ENCODE assay signal across 13 cellular contexts in genomic region chr9:120845255-120845654, GRCh38. TPM values are rescaled to one million over a fixed set of nuclear protein-coding genes. Genes with fewer than 3 reads are reported as not detected.
DNase-seq lines count a peak whose midpoint lies in the region; ATAC-seq and TF ChIP-seq lines count a peak whose summit lies in the region.
"Had no signal": no experiment of that assay in that cellular context is flagged by ENCODE, and none has a peak within 500 bp of the region (broad histone marks: within the 10 kb centered on the region; RNA-seq: fewer than 3 reads in every experiment).

No MANE protein-coding gene starts in this region.

- H3F3A ChIP-seq in GM23248 (ENCODE audit: insufficient read depth): peaks cover 16% of the 10 kb centered on the region

- no peak for ATAC-seq in GM21381 (IDR thresholded peaks at IDR 0.05; ENCODE audit: unreplicated experiment)
- no peak for ATAC-seq in HG03045 (IDR thresholded peaks at IDR 0.05; ENCODE audit: unreplicated experiment)

- H3K4me3 Mint-ChIP-seq in activated naive CD8-positive, alpha-beta T cell treated with anti-CD3 and anti-CD28 coated beads for 36 hours: peak overlapping the region; percentile 93

- H3K27me3 Mint-ChIP-seq in activated naive CD8-positive, alpha-beta T cell treated with anti-CD3 and anti-CD28 coated beads for 36 hours: no peaks in the 10 kb centered on the region

- peaks cover 64% of the 10 kb centered on the region for H3K4me1 Mint-ChIP-seq in activated naive CD8-positive, alpha-beta T cell treated with anti-CD3 and anti-CD28 coated beads for 36 hours

- no peak for TF ChIP-seq POLR2A in adrenal gland (IDR thresholded peaks at IDR 0.05)

- TF ChIP-seq CTCF in adrenal gland (IDR thresholded peaks at IDR 0.05): no peak

- H3K4me1 ChIP-seq in GM23248 (ENCODE audit: insufficient read depth): peaks cover 8% of the 10 kb centered on the region; the same call in 1 of the 2 replicates
- peaks cover 8 to 17% of the 10 kb centered on the region in 2 donors for H3K4me1 ChIP-seq in adrenal gland (replicated peaks in 1 of 2)

- H3K9ac ChIP-seq in GM23248: no peak overlapping the region

- no peaks in the 10 kb centered on the region for H3K9me3 ChIP-seq in GM23248 (ENCODE audit: low read depth)
- no peaks in the 10 kb centered on the region for H3K9me3 ChIP-seq in adrenal gland (replicated peaks in 1 of 3)
- H3K9me3 ChIP-seq: suprapubic skin had no signal

- H3K4me2 ChIP-seq in GM23248 (ENCODE audit: unreplicated experiment): no peak overlapping the region

- no peaks in the 10 kb centered on the region for H3K9me2 ChIP-seq in GM23248 (ENCODE audit: insufficient read depth)

- peaks cover 5% of the 10 kb centered on the region for H3K9me3 Mint-ChIP-seq in activated naive CD8-positive, alpha-beta T cell treated with anti-CD3 and anti-CD28 coated beads for 36 hours

- H3K36me3 ChIP-seq in GM23248 (ENCODE audit: low read depth): no peaks in the 10 kb centered on the region
- no peaks in the 10 kb centered on the region for H3K36me3 ChIP-seq in adrenal gland (replicated peaks in 1 of 2)

- H3K27me3 ChIP-seq in GM23248 (replicated peaks; ENCODE audit: insufficient read depth): no peaks in the 10 kb centered on the region
- H3K27me3 ChIP-seq in adrenal gland: no peaks in the 10 kb centered on the region
- H3K27me3 ChIP-seq: spleen, suprapubic skin had no signal

- H4K20me1 ChIP-seq in GM23248 (ENCODE audit: insufficient read depth): no peaks in the 10 kb centered on the region

- H3K36me3 Mint-ChIP-seq in activated naive CD8-positive, alpha-beta T cell treated with anti-CD3 and anti-CD28 coated beads for 36 hours: peaks cover 37% of the 10 kb centered on the region

- no peak overlapping the region for H2AFZ ChIP-seq in GM23248

- intact Hi-C loops in adrenal gland (cut with DNase I): no loop called here

- no peak overlapping the region for H3K27ac ChIP-seq in GM23248
- no peak overlapping the region for H3K27ac ChIP-seq in adrenal gland
- H3K27ac ChIP-seq: suprapubic skin, VCaP had no signal

- peak overlapping the region; percentile 94 for H3K27ac Mint-ChIP-seq in activated naive CD8-positive, alpha-beta T cell treated with anti-CD3 and anti-CD28 coated beads for 36 hours

- peak; percentile 20 for DNase-seq in GM23248
- peak; percentile 33 for DNase-seq in RPMI7951 (ENCODE audit: low read depth)
- peak; percentile 60 for DNase-seq in activated naive CD8-positive, alpha-beta T cell treated with anti-CD3 and anti-CD28 coated beads for 36 hours
- DNase-seq in stimulated activated CD4-positive, alpha-beta T cell treated with anti-CD3 and anti-CD28 coated beads, Interleukin-15, amount 100 ng/mL, for 24 hours: peak; percentile 70
- DNase-seq in adrenal gland: no peak
- DNase-seq in ACHN: no peak
- DNase-seq: NCI-H524 treated with DMSO at 0.1 percent for 48 hours, occipital lobe, spleen had no signal

- H3K4me3 ChIP-seq in GM23248 (no peak overlapping the region), adrenal gland (no peak overlapping the region)
- H3K4me3 ChIP-seq: suprapubic skin had no signal

- H3K79me2 ChIP-seq in GM23248 (ENCODE audit: insufficient read depth): peaks cover 39% of the 10 kb centered on the region

- in situ Hi-C loops in GM23248 (cut with MboI): no loop called here
- in situ Hi-C loops in ACHN (cut with HindIII; ENCODE audit: low pct_ligation_motif_present, low pct_unique_long_range_greater_than_20kb, low sequenced_read_pairs): no loop called here

RNA-seq across cellular contexts. Expression of gene PSMD5, which starts 2.5 kb away (rescaled TPM):
- 34.7 and 37.2 TPM in 2 replicates for total RNA-seq in GM23248 (2014; rRNA removed; shearing (Covaris generic))
- polyA plus RNA-seq in GM23248 (2016; fragmentation: Nextera tagmentation; extraction: Ambion mirVana) (43.1 and 43.3 TPM in 2 replicates), adrenal gland (10 to 100 TPM; 15.6 to 57.1 (median 16.1) TPM)
- total RNA-seq in RPMI7951 (2014; rRNA removed; shearing (Covaris generic)): 33.6 and 35.3 TPM in 2 replicates
- 10 to 100 TPM; 69.0 to 69.3 TPM for total RNA-seq in activated naive CD8-positive, alpha-beta T cell treated with anti-CD3 and anti-CD28 coated beads for 36 hours
- 10 to 100 TPM; 34.2 to 78.8 (median 54.7) TPM for total RNA-seq in adrenal gland

RNA-seq across cellular contexts. Expression of gene PHF19, which starts 31.7 kb away (rescaled TPM):
- 16.7 and 28.2 TPM in 2 replicates for total RNA-seq in GM23248 (2014; rRNA removed; shearing (Covaris generic))
- 15.1 and 17.1 TPM in 2 replicates for polyA plus RNA-seq in GM23248 (2016; fragmentation: Nextera tagmentation; extraction: Ambion mirVana)
- 73.2 and 73.4 TPM in 2 replicates for total RNA-seq in RPMI7951 (2014; rRNA removed; shearing (Covaris generic))
- 100 to 1,000 TPM; 216 to 226 TPM for total RNA-seq in activated naive CD8-positive, alpha-beta T cell treated with anti-CD3 and anti-CD28 coated beads for 36 hours
- total RNA-seq in adrenal gland: 10 to 100 TPM; 17.2 to 61.8 (median 24.0) TPM
- polyA plus RNA-seq in adrenal gland: 10 to 100 TPM; 13.6 to 39.7 (median 29.7) TPM

RNA-seq across cellular contexts. Expression of gene FBXW2, which starts 52.0 kb away (rescaled TPM):
- total RNA-seq in GM23248 (2014; rRNA removed; shearing (Covaris generic)): 18.3 and 23.7 TPM in 2 replicates
- polyA plus RNA-seq in GM23248 (2016; fragmentation: Nextera tagmentation; extraction: Ambion mirVana): 45.5 and 47.1 TPM in 2 replicates
- 11.5 and 23.1 TPM in 2 replicates for total RNA-seq in RPMI7951 (2014; rRNA removed; shearing (Covaris generic))
- 10 to 100 TPM; 71.4 to 72.5 TPM for total RNA-seq in activated naive CD8-positive, alpha-beta T cell treated with anti-CD3 and anti-CD28 coated beads for 36 hours
- 10 to 100 TPM; 31.8 to 86.8 (median 66.1) TPM for total RNA-seq in adrenal gland
- polyA plus RNA-seq in adrenal gland: 10 to 100 TPM in 2 of 3 donors, 1 to 10 TPM in 1; 9.2 to 45.9 (median 13.2) TPM

Comparison
In these comparisons a context has a peak if more than half of its experiments do, and no peak if none do; other contexts are left out.
1. DNase-seq: peak in GM23248 (single experiment), RPMI7951 (single experiment), activated naive CD8-positive, alpha-beta T cell treated with anti-CD3 and anti-CD28 coated beads for 36 hours (single experiment) and stimulated activated CD4-positive, alpha-beta T cell treated with anti-CD3 and anti-CD28 coated beads, Interleukin-15, amount 100 ng/mL, for 24 hours (single experiment); none in adrenal gland (0 of 7) and ACHN (single experiment).